Comparison of ENCODE assay signal across 1 cellular context in genomic region chr2:104856973-104857261, GRCh38.
TF ChIP-seq lines count a peak whose summit lies in the region.

No MANE protein-coding gene starts in this region.

TF ChIP-seq in GM23338, 12 proteins besides CTCF, POLR2A, EP300 and RAD21 (continued from another document):
- TF ChIP-seq, protein P1, sequence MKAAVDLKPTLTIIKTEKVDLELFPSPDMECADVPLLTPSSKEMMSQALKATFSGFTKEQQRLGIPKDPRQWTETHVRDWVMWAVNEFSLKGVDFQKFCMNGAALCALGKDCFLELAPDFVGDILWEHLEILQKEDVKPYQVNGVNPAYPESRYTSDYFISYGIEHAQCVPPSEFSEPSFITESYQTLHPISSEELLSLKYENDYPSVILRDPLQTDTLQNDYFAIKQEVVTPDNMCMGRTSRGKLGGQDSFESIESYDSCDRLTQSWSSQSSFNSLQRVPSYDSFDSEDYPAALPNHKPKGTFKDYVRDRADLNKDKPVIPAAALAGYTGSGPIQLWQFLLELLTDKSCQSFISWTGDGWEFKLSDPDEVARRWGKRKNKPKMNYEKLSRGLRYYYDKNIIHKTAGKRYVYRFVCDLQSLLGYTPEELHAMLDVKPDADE (IDR thresholded peaks at IDR 0.05), result no peak
- TF ChIP-seq CREB1 (CRISPR knock-in tag; IDR thresholded peaks at IDR 0.05; ENCODE audit: low read depth), result no peak
TF ChIP-seq in GM23338: peak in this region for 0.
